ENCODE assay signal across 12 cellular contexts in genomic region chr22:49735411-49736311, GRCh38.
A peak's percentile ranks its signal among the peaks of the same experiment; 100 is the strongest.
DNase-seq lines count a peak whose midpoint lies in the region; ATAC-seq, FAIRE-seq and TF ChIP-seq lines count a peak whose summit lies in the region.
"Had no signal": no experiment of that assay in that cellular context is flagged by ENCODE, and none has a peak within 500 bp of the region (broad histone marks: within the 10 kb centered on the region; RNA-seq: fewer than 3 reads in every experiment).

No MANE protein-coding gene starts in this region.

- CTCF ChIA-PET in A673 (lab: Charles Lee) = no interaction called here
- CTCF ChIA-PET in SK-N-SH (lab: Yijun Ruan, JAX) = interaction anchor here (0.9 to 1.6 kb wide), 3 partner anchors 9 to 105 kb away, joined by 3 to 8 read pairs (median 5); no protein-coding TSS in a partner anchor

- no peaks in the 10 kb centered on the region for H3K36me3 ChIP-seq in A673 (ENCODE audit: insufficient read depth, low read length, poor library complexity, severe bottlenecking)
- no peaks in the 10 kb centered on the region for H3K36me3 ChIP-seq in SK-N-SH (replicated peaks in 1 of 2; ENCODE audit: control insufficient read depth in 1 of 2, insufficient read depth in 2 of 2, low read length in 1 of 2)
- no peaks in the 10 kb centered on the region for H3K36me3 ChIP-seq in kidney (ENCODE audit: control insufficient read depth in 1 of 2, insufficient read depth in 2 of 2, low read length in 2 of 2)

- intact Hi-C loops in A673 (cut with micrococcal nuclease; ENCODE audit: unreplicated experiment) = no loop called here
- intact Hi-C loops in kidney (cut with DNase I) = no loop called here
- intact Hi-C loops in Right ventricle myocardium superior (cut with DNase I) = no loop called here

- no peaks in the 10 kb centered on the region for H3K9me2 ChIP-seq in SK-N-SH

- H3K9ac ChIP-seq in SK-N-SH (no peak overlapping the region), kidney (ENCODE audit: low read length in 2 of 2) (no peak overlapping the region)

- no peaks in the 10 kb centered on the region for H3K4me1 ChIP-seq in A673 (ENCODE audit: insufficient read depth, low read length, poor library complexity, severe bottlenecking)
- peaks cover 0 to 19% of the 10 kb centered on the region in 2 experiments; a peak in 1 of 4 replicates for H3K4me1 ChIP-seq in SK-N-SH (ENCODE audit: control insufficient read depth in 1 of 2, insufficient read depth in 2 of 2, low read depth in 1 of 2, low read length in 1 of 2)
- H3K4me1 ChIP-seq in kidney (ENCODE audit: control insufficient read depth in 1 of 2, insufficient read depth in 1 of 2, low read depth in 1 of 2, low read length in 2 of 2) = no peaks in the 10 kb centered on the region

- H3K27ac ChIP-seq in A673 (ENCODE audit: low read depth, low read length, poor library complexity, severe bottlenecking) = no peak overlapping the region
- H3K27ac ChIP-seq in SK-N-SH (ENCODE audit: low read depth in 2 of 2, low read length in 1 of 2) = peak overlapping the region in 1 of 2 experiments; percentile 56; a peak in 2 of 4 replicates
- no peak overlapping the region for H3K27ac ChIP-seq in kidney (ENCODE audit: low read depth in 2 of 2, low read length in 2 of 2)

- H2AFZ ChIP-seq in SK-N-SH (ENCODE audit: low read depth) = no peak overlapping the region

- POLR2A ChIA-PET in A673 (lab: Charles Lee; ENCODE audit: low non-redundant PET) = no interaction called here
- POLR2A ChIA-PET in SK-N-SH (lab: Yijun Ruan, JAX) = interaction anchor here (1.0 to 1.2 kb wide), 2 partner anchors 9 to 10 kb away, joined by 3 to 4 read pairs; no protein-coding TSS in a partner anchor

- no peak for TF ChIP-seq EP300 in SK-N-SH (IDR thresholded peaks at IDR 0.05; ENCODE audit: borderline replicate concordance in 1 of 2, low read depth in 1 of 2, low read length in 1 of 2)

- no peak overlapping the region for H3K4me3 ChIP-seq in A673 (ENCODE audit: low read depth, low read length, poor library complexity, severe bottlenecking)
- no peak overlapping the region for H3K4me3 ChIP-seq in SK-N-SH (ENCODE audit: low read depth in 2 of 2, low read length in 1 of 2)
- no peak overlapping the region for H3K4me3 ChIP-seq in kidney (ENCODE audit: low read length in 2 of 2)

- no TSS peak for BruUV-seq in A673 (replicated peaks; lab: Mats Ljungman, UMichigan)

- TF ChIP-seq CTCF in A673 (conservative IDR thresholded peaks at IDR 0.05; ENCODE audit: low read depth, low read length) (no peak), GM13976 (IDR thresholded peaks at IDR 0.05; ENCODE audit: borderline replicate concordance, control extremely low read depth, extremely low read depth, insufficient read depth, missing control alignments) (no peak), SK-N-SH (IDR thresholded peaks at IDR 0.05) (no peak), kidney (IDR thresholded peaks at IDR 0.05; ENCODE audit: borderline replicate concordance, extremely low read depth, insufficient read depth) (no peak)

- in situ Hi-C loops in GM13976 (cut with MboI; ENCODE audit: low sequenced_read_pairs, unreplicated experiment) = no loop called here

- peaks cover 37% of the 10 kb centered on the region for H3K27me3 ChIP-seq in A673 (replicated peaks; ENCODE audit: insufficient read depth, low read depth, low read length, poor library complexity)
- no peaks in the 10 kb centered on the region for H3K27me3 ChIP-seq in SK-N-SH (ENCODE audit: insufficient read depth)

- no peak for TF ChIP-seq RAD21 in SK-N-SH (IDR thresholded peaks at IDR 0.05; ENCODE audit: low read length)

- ATAC-seq in HG02973 (IDR thresholded peaks at IDR 0.05; ENCODE audit: unreplicated experiment) = no peak
- ATAC-seq in GM18909 (IDR thresholded peaks at IDR 0.05; ENCODE audit: poor library complexity, unreplicated experiment) = no peak
- ATAC-seq in Right ventricle myocardium superior (ENCODE audit: poor library complexity) = no peak

- no peaks in the 10 kb centered on the region for H3K79me2 ChIP-seq in SK-N-SH (ENCODE audit: insufficient read depth)

- no peaks in the 10 kb centered on the region for H4K20me1 ChIP-seq in SK-N-SH (ENCODE audit: insufficient read depth)

- H3F3A ChIP-seq in SK-N-SH (replicated peaks; ENCODE audit: insufficient read depth) = no peaks in the 10 kb centered on the region

- DNase-seq in A673 (ENCODE audit: low spot score) = peak; percentile 46
- DNase-seq in GM13976 (ENCODE audit: low spot score) = peak; percentile 56
- DNase-seq in SK-N-SH = peak; percentile 76
- DNase-seq in kidney = peak; percentile 66
- no peak for DNase-seq in Right ventricle myocardium superior
- no peak for DNase-seq in NCI-H510A treated with DMSO at 0.1 percent for 48 hours (lab: John Stamatoyannopoulos, UW)
- DNase-seq: activated CD4-positive, CD25-positive, alpha-beta regulatory T cell; Calu3; immature natural killer cell; MV-4-11 had no signal

- H3K4me2 ChIP-seq in SK-N-SH = no peak overlapping the region

- FAIRE-seq in kidney (lab: Jason Lieb, UNC) = no peak

- H3K9me3 ChIP-seq in A673 (ENCODE audit: low read depth, low read length, poor library complexity, severe bottlenecking) (peaks cover 4% of the 10 kb centered on the region), SK-N-SH (no peaks in the 10 kb centered on the region), kidney (ENCODE audit: control insufficient read depth in 1 of 2, low read length in 2 of 2) (peaks cover 0 to 3% of the 10 kb centered on the region in 2 donors)

- WGBS in SK-N-SH (ENCODE audit: low lambda C conversion rate) = 32% methylated on average over 16 of the region's 28 CpGs

TF ChIP-seq in SK-N-SH, 30 proteins besides CTCF, POLR2A, EP300 and RAD21:
- TF ChIP-seq SMC3 (IDR thresholded peaks at IDR 0.05; ENCODE audit: low read depth, low read length) (no peak), REST (IDR thresholded peaks at IDR 0.05; ENCODE audit: low read depth, low read length) (peak; percentile 91)
TF ChIP-seq in SK-N-SH: peak in this region for 1.

Comparison
In these comparisons a context has a peak if more than half of its experiments do, and no peak if none do; other contexts are left out.
1. DNase-seq: peak in A673 (single experiment), GM13976 (single experiment), SK-N-SH (single experiment) and kidney (single experiment); none in Right ventricle myocardium superior (single experiment) and NCI-H510A treated with DMSO at 0.1 percent for 48 hours (single experiment).